Comparison of ENCODE assay signal across 1 cellular context in the genomic region with DNA sequence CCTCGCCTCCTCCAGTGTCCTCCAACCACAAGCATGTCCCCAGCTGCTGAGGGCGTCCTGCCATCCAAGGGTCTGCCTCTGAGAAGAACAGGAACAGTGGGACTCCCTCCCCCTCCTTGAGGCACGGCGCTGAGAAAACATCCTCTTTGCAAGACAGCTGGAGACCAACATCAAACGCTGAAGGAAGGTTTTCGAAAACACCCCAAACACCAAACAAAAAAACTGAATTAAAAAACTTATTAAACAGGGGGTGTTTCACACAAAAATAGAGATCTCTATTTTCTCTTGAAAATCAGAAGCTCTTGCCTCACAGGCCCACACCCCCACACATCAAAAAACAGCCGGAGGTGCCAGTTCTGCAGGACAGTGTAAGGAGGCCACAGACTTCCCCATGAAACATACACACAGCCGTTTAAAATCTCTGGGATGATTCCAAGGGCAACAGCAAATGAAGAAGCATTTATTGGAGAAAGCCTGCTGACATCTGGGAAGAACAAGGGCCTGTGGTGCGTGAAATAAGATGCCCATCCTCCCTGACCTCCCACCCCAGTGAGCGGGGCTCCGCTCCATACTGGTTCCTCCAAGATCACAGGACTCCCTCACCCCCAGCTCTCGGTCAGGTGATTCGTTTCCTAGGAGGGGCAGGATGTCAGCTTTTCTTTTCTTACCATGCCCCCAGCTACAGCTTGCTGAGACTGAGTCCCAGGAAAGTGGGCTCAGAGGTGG.
TF ChIP-seq lines count a peak whose summit lies in the region.

No MANE protein-coding gene starts in this region.

TF ChIP-seq in IMR-90, 13 proteins besides CTCF, POLR2A, EP300 and RAD21:
- TF ChIP-seq CEBPB (IDR thresholded peaks at IDR 0.05; ENCODE audit: low read depth, low read length) (no peak), FOS (IDR thresholded peaks at IDR 0.05; ENCODE audit: low read depth, low read length) (no peak), MAZ (IDR thresholded peaks at IDR 0.05; ENCODE audit: borderline replicate concordance, low read depth, low read length) (no peak), RFX5 (IDR thresholded peaks at IDR 0.05; ENCODE audit: low read depth, low read length) (no peak), CHD1 (IDR thresholded peaks at IDR 0.05; ENCODE audit: low read depth, low read length) (no peak), MAFK (IDR thresholded peaks at IDR 0.05; ENCODE audit: low read depth, low read length) (no peak), MXI1 (IDR thresholded peaks at IDR 0.05; ENCODE audit: borderline replicate concordance, low read depth, low read length) (no peak), RCOR1 (IDR thresholded peaks at IDR 0.05; ENCODE audit: insufficient replicate concordance, low read length) (no peak), BHLHE40 (IDR thresholded peaks at IDR 0.05; ENCODE audit: low read depth, low read length) (no peak), SMC3 (IDR thresholded peaks at IDR 0.05; ENCODE audit: low read depth, low read length) (no peak), NFE2L2 (IDR thresholded peaks at IDR 0.05; ENCODE audit: low read depth, low read length) (no peak)
- TF ChIP-seq, protein P1, sequence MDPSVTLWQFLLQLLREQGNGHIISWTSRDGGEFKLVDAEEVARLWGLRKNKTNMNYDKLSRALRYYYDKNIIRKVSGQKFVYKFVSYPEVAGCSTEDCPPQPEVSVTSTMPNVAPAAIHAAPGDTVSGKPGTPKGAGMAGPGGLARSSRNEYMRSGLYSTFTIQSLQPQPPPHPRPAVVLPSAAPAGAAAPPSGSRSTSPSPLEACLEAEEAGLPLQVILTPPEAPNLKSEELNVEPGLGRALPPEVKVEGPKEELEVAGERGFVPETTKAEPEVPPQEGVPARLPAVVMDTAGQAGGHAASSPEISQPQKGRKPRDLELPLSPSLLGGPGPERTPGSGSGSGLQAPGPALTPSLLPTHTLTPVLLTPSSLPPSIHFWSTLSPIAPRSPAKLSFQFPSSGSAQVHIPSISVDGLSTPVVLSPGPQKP (IDR thresholded peaks at IDR 0.05; ENCODE audit: borderline replicate concordance, low read depth, low read length) = no peak
- TF ChIP-seq, protein P2, sequence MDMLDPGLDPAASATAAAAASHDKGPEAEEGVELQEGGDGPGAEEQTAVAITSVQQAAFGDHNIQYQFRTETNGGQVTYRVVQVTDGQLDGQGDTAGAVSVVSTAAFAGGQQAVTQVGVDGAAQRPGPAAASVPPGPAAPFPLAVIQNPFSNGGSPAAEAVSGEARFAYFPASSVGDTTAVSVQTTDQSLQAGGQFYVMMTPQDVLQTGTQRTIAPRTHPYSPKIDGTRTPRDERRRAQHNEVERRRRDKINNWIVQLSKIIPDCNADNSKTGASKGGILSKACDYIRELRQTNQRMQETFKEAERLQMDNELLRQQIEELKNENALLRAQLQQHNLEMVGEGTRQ (IDR thresholded peaks at IDR 0.05; ENCODE audit: low read depth, low read length) = no peak
